In genomic region chr16:14284371-14284770, GRCh38 we compare ENCODE assay signal across 9 cellular contexts.
A peak's percentile ranks its signal among the peaks of the same experiment; 100 is the strongest.
DNase-seq lines count a peak whose midpoint lies in the region; ATAC-seq and TF ChIP-seq lines count a peak whose summit lies in the region.
"Had no signal": no experiment of that assay in that cellular context is flagged by ENCODE, and none has a peak within 500 bp of the region (broad histone marks: within the 10 kb centered on the region; RNA-seq: fewer than 3 reads in every experiment).

No MANE protein-coding gene starts in this region.

- peaks cover 18 to 32% (median 28%) of the 10 kb centered on the region in 3 donors for H3K4me1 Mint-ChIP-seq in CD8-positive, alpha-beta memory T cell
- H3K4me1 Mint-ChIP-seq in IgD-negative memory B cell (peaks cover 13 to 27% (median 16%) of the 10 kb centered on the region in 3 donors), naive B cell (peaks cover 17 to 36% (median 34%) of the 10 kb centered on the region in 3 donors)
- H3K4me1 Mint-ChIP-seq in activated CD8-positive, alpha-beta T cell treated with anti-CD3 and anti-CD28 coated beads, Interleukin-2, amount 10 ng/mL, durations not matched to agents 7 days and 5 days (ENCODE audit: low read depth): peaks cover 16% of the 10 kb centered on the region

- no peaks in the 10 kb centered on the region for H3K36me3 ChIP-seq in CD8-positive, alpha-beta memory T cell (ENCODE audit: insufficient read depth, low read length)
- no peaks in the 10 kb centered on the region for H3K36me3 ChIP-seq in testis (ENCODE audit: low read depth, missing control alignments)

- no peak overlapping the region for H3K27ac ChIP-seq in CD8-positive, alpha-beta memory T cell (ENCODE audit: low read depth, low read length)
- no peak overlapping the region for H3K27ac ChIP-seq in testis

- WGBS in testis, 2 donors: 59 to 66% methylated on average over 5 of the region's 5 CpGs

- TF ChIP-seq POLR2A in testis (IDR thresholded peaks at IDR 0.05) (no peak), erythroblast (IDR thresholded peaks at IDR 0.05; ENCODE audit: low read length) (no peak)

- no peaks in the 10 kb centered on the region for H3K27me3 ChIP-seq in CD8-positive, alpha-beta memory T cell (ENCODE audit: insufficient read depth, low read length, poor library complexity, severe bottlenecking)
- no peaks in the 10 kb centered on the region for H3K27me3 ChIP-seq in testis

- peak overlapping the region in 6 of 8 donors; percentile 17 to 96 (median 48) for H3K27ac Mint-ChIP-seq in CD8-positive, alpha-beta memory T cell
- H3K27ac Mint-ChIP-seq in IgD-negative memory B cell (peak overlapping the region in 2 of 3 donors; percentile 98 to 100), naive B cell (peak overlapping the region in 2 of 6 donors; percentile 96 to 97)
- H3K27ac Mint-ChIP-seq in activated CD8-positive, alpha-beta T cell treated with anti-CD3 and anti-CD28 coated beads, Interleukin-2, amount 10 ng/mL, durations not matched to agents 7 days and 5 days: no peak overlapping the region

- ATAC-seq in activated CD8-positive, alpha-beta T cell treated with anti-CD3 and anti-CD28 coated beads, Interleukin-2, amount 10 ng/mL, durations not matched to agents 7 days and 5 days: no peak
- ATAC-seq in naive B cell (ENCODE audit: low read depth in 2 of 2) (no peak), GM21529 (IDR thresholded peaks at IDR 0.05; ENCODE audit: unreplicated experiment) (no peak)

- no peak for DNase-seq in CD8-positive, alpha-beta memory T cell
- DNase-seq in activated CD8-positive, alpha-beta T cell treated with anti-CD3 and anti-CD28 coated beads, Interleukin-2, amount 10 ng/mL, durations not matched to agents 7 days and 5 days: peak; percentile 19
- DNase-seq in naive B cell (no peak), testis (no peak), CD1c-positive myeloid dendritic cell (ENCODE audit: extremely low spot score) (no peak), erythroblast (lab: John Stamatoyannopoulos, UW) (no peak)
- DNase-seq: NCI-H2171 treated with DMSO at 0.1 percent for 48 hours had no signal

- H3K36me3 Mint-ChIP-seq in CD8-positive, alpha-beta memory T cell: peaks cover 2 to 8% (median 6%) of the 10 kb centered on the region in 3 donors
- H3K36me3 Mint-ChIP-seq in IgD-negative memory B cell (peaks cover 2% of the 10 kb centered on the region), naive B cell (peaks cover 0 to 6% of the 10 kb centered on the region in 2 donors)
- no peaks in the 10 kb centered on the region for H3K36me3 Mint-ChIP-seq in activated CD8-positive, alpha-beta T cell treated with anti-CD3 and anti-CD28 coated beads, Interleukin-2, amount 10 ng/mL, durations not matched to agents 7 days and 5 days (ENCODE audit: low read depth)

- POLR2A ChIA-PET in CD8-positive, alpha-beta memory T cell (lab: Charles Lee): interaction anchor here (0.6 kb wide), 1 partner anchor 101 kb away, joined by 4 read pairs; no protein-coding TSS in a partner anchor
- POLR2A ChIA-PET in activated CD8-positive, alpha-beta T cell treated with anti-CD3 and anti-CD28 coated beads, Interleukin-2, amount 10 ng/mL, durations not matched to agents 7 days and 5 days (lab: Charles Lee): no interaction called here

- TF ChIP-seq CTCF in testis (IDR thresholded peaks at IDR 0.05): no peak

- intact Hi-C loops in testis (cut with DNase I; ENCODE audit: low total_unique reads): loop anchor here (10.0 kb wide), 1 partner anchor 360 kb away; the partner anchor contains the start of gene ERCC4

- peaks cover 0 to 16% of the 10 kb centered on the region in 2 donors for H3K27me3 Mint-ChIP-seq in CD8-positive, alpha-beta memory T cell
- no peaks in the 10 kb centered on the region for H3K27me3 Mint-ChIP-seq in IgD-negative memory B cell
- no peaks in the 10 kb centered on the region for H3K27me3 Mint-ChIP-seq in activated CD8-positive, alpha-beta T cell treated with anti-CD3 and anti-CD28 coated beads, Interleukin-2, amount 10 ng/mL, durations not matched to agents 7 days and 5 days (ENCODE audit: low read depth)
- H3K27me3 Mint-ChIP-seq in naive B cell: peaks cover 0 to under 1% (median 0%) of the 10 kb centered on the region in 3 donors

- H3K9me3 Mint-ChIP-seq in CD8-positive, alpha-beta memory T cell: peaks cover 3 to 14% (median 10%) of the 10 kb centered on the region in 5 donors
- H3K9me3 Mint-ChIP-seq in IgD-negative memory B cell (peaks cover 3 to 8% (median 7%) of the 10 kb centered on the region in 3 donors), naive B cell (peaks cover 4 to 19% (median 9%) of the 10 kb centered on the region in 7 donors)
- peaks cover 7% of the 10 kb centered on the region for H3K9me3 Mint-ChIP-seq in activated CD8-positive, alpha-beta T cell treated with anti-CD3 and anti-CD28 coated beads, Interleukin-2, amount 10 ng/mL, durations not matched to agents 7 days and 5 days (ENCODE audit: insufficient read depth)

- H3K4me3 ChIP-seq in CD8-positive, alpha-beta memory T cell (ENCODE audit: low read length): no peak overlapping the region
- no peak overlapping the region for H3K4me3 ChIP-seq in testis

- CTCF ChIA-PET in CD8-positive, alpha-beta memory T cell (lab: Charles Lee): interaction anchor here (1.7 kb wide), 1 partner anchor 365 kb away, joined by 7 read pairs; the partner anchor contains the start of gene ERCC4
- CTCF ChIA-PET in activated CD8-positive, alpha-beta T cell treated with anti-CD3 and anti-CD28 coated beads, Interleukin-2, amount 10 ng/mL, durations not matched to agents 7 days and 5 days (lab: Charles Lee): interaction anchor here (0.8 to 2.2 kb wide), 2 partner anchors 35 to 365 kb away, joined by 3 to 7 read pairs; partner anchors contain the start of gene ERCC4

- H3K4me3 Mint-ChIP-seq in CD8-positive, alpha-beta memory T cell: peak overlapping the region; percentile 19 to 96 (median 91)
- H3K4me3 Mint-ChIP-seq in IgD-negative memory B cell (peak overlapping the region in 2 of 4 donors; percentile 25 to 93), naive B cell (peak overlapping the region in 7 of 8 donors; percentile 44 to 95 (median 83))
- peak overlapping the region; percentile 23 for H3K4me3 Mint-ChIP-seq in activated CD8-positive, alpha-beta T cell treated with anti-CD3 and anti-CD28 coated beads, Interleukin-2, amount 10 ng/mL, durations not matched to agents 7 days and 5 days

- H3K4me1 ChIP-seq in CD8-positive, alpha-beta memory T cell (ENCODE audit: insufficient read depth, low read length): peaks cover 3% of the 10 kb centered on the region
- peaks cover 10% of the 10 kb centered on the region for H3K4me1 ChIP-seq in testis

- no peaks in the 10 kb centered on the region for H3K9me3 ChIP-seq in CD8-positive, alpha-beta memory T cell (ENCODE audit: low read length)
- H3K9me3 ChIP-seq in testis: no peaks in the 10 kb centered on the region
